ENCODE assay signal across 12 cellular contexts in the genomic region with DNA sequence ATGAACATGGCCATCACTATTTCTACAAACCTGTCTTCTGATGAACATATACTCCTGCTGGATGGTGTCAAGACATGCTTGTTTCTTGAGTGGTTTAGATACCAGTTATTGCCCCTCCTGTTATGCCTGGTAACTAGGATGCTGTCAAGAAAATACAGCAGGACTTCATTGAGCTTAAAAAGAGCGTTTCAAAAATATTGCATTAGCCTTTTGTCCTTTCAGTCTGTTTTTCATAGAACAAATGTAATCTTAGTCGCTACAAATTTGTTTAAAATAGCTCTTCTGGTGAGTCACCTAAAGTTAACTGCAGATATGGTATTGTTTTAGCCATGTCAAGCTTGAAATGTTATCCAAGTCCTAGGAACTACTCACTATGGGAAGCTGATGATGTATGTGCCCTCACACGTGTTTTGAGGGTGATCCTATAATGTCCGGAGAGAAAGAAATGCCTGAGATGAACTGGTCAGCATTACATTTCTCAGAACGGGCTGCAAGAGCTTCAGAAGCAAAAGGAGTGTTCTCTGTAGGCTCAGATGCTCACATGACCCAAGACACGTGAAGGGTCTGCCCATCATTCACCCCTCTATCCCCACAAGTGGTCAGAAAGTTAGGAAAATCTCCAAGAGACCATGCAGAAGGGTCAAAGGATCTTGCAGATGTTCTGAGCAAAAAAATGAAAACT. TPM values are rescaled to one million over a fixed set of nuclear protein-coding genes. Genes with fewer than 3 reads are reported as not detected.
DNase-seq lines count a peak whose midpoint lies in the region; TF ChIP-seq lines count a peak whose summit lies in the region.
"Had no signal": no experiment of that assay in that cellular context is flagged by ENCODE, and none has a peak within 500 bp of the region (broad histone marks: within the 10 kb centered on the region; RNA-seq: fewer than 3 reads in every experiment).

No MANE protein-coding gene starts in this region.

- H3K36me3 ChIP-seq in SJSA1, result no peaks in the 10 kb centered on the region
- H3K36me3 ChIP-seq in SJCRH30, result no peaks in the 10 kb centered on the region
- H3K36me3 ChIP-seq: BE2C had no signal

- H3K9me3 ChIP-seq in SJSA1 (replicated peaks) (no peaks in the 10 kb centered on the region), SJCRH30 (replicated peaks) (no peaks in the 10 kb centered on the region)
- H3K9me3 ChIP-seq: BE2C had no signal

- H3K4me1 ChIP-seq in SJSA1 (replicated peaks) (peaks cover 81% of the 10 kb centered on the region), SJCRH30 (peaks cover 42% of the 10 kb centered on the region)

- no peaks in the 10 kb centered on the region for H3K27me3 ChIP-seq in SJSA1 (replicated peaks)
- no peaks in the 10 kb centered on the region for H3K27me3 ChIP-seq in SJCRH30
- H3K27me3 ChIP-seq: BE2C had no signal

- H3K27ac ChIP-seq in C4-2B (peak overlapping the region; percentile 45; the same call in 1 of the 2 replicates), SJSA1 (peak overlapping the region; percentile 78), SJCRH30 (no peak overlapping the region)

- H3K4me3 ChIP-seq in SJSA1 (no peak overlapping the region), retinal pigment epithelial cell (ENCODE audit: low read length) (no peak overlapping the region), SJCRH30 (no peak overlapping the region)

- TF ChIP-seq CTCF in C4-2B (conservative IDR thresholded peaks at IDR 0.05) (no peak), retinal pigment epithelial cell (conservative IDR thresholded peaks at IDR 0.05; ENCODE audit: low read depth, low read length) (no peak)

- in situ Hi-C loops in G401 (cut with HindIII; ENCODE audit: low sequenced_read_pairs), result no loop called here

- DNase-seq in SJSA1 (ENCODE audit: low read depth in 1 of 2, low spot score in 2 of 2), result peak in 1 of 2 experiments; percentile 74
- DNase-seq in fibroblast of peridontal ligament (ENCODE audit: extremely low read depth), result peak; percentile 97
- DNase-seq in retinal pigment epithelial cell (ENCODE audit: low read depth), result peak; percentile 64
- no peak for DNase-seq in SJCRH30
- no peak for DNase-seq in NCI-H1930 (lab: John Stamatoyannopoulos, UW)
- DNase-seq in NOMO-1 treated with DMSO at 0.1 percent for 48 hours (lab: John Stamatoyannopoulos, UW; ENCODE audit: unreplicated experiment), result no peak
- no peak for DNase-seq in G401 (ENCODE audit: low spot score)
- DNase-seq: activated T-cell treated with anti-CD3 and anti-CD28 coated beads for 4 hours; BE2C; NCI-H1105; stimulated activated CD4-positive, alpha-beta T cell treated with anti-CD3 and anti-CD28 coated beads, Interleukin-2, amount 100 ng/mL, for 48 hours had no signal

RNA-seq across cellular contexts. Expression of a gene that starts 20.7 kb away (rescaled TPM):
- 6.2 and 9.2 TPM in 2 replicates for total RNA-seq in SJSA1 (2014; rRNA removed; shearing (Covaris generic))
- total RNA-seq in SJCRH30 (2014; rRNA removed; shearing (Covaris generic)), result 2.2 and 2.3 TPM in 2 replicates
- 209 and 276 TPM in 2 replicates for total RNA-seq in G401 (2014; rRNA removed; shearing (Covaris generic))

RNA-seq across cellular contexts. Expression of a gene that starts 31.5 kb away (rescaled TPM):
- 19.9 and 29.7 TPM in 2 replicates for total RNA-seq in SJSA1 (2014; rRNA removed; shearing (Covaris generic))
- total RNA-seq in SJCRH30 (2014; rRNA removed; shearing (Covaris generic)), result 31.8 and 34.7 TPM in 2 replicates
- 35.9 and 67.9 TPM in 2 replicates for total RNA-seq in G401 (2014; rRNA removed; shearing (Covaris generic))

Comparison
In these comparisons a context has a peak if more than half of its experiments do, and no peak if none do; other contexts are left out.
1. DNase-seq: peak in fibroblast of peridontal ligament (single experiment) and retinal pigment epithelial cell (single experiment); none in SJCRH30 (0 of 2), NCI-H1930 (0 of 2), NOMO-1 treated with DMSO at 0.1 percent for 48 hours (single experiment) and G401 (single experiment).
2. RNA of a gene that starts 20.7 kb away (total RNA-seq): 209 to 276 TPM in G401; 6.2 to 9.2 TPM in SJSA1 and 2.2 to 2.3 TPM in SJCRH30; every median in the first group is over 10 times any median in the second.